8 cellular contexts compared by ENCODE assay signal in genomic region chr7:2680792-2681490, GRCh38. TPM values are rescaled to one million over a fixed set of nuclear protein-coding genes. Genes with fewer than 3 reads are reported as not detected.
DNase-seq lines count a peak whose midpoint lies in the region; ATAC-seq and TF ChIP-seq lines count a peak whose summit lies in the region.

No MANE protein-coding gene starts in this region.

- intact Hi-C loops in left ventricle myocardium inferior (cut with micrococcal nuclease), result loop anchor here (5.0 kb wide), 1 partner anchor 114 kb away; no protein-coding TSS in a partner anchor
- intact Hi-C loops in prostate gland (cut with DNase I), result loop anchor here (5.0 kb wide), 2 partner anchors 114 to 229 kb away; no protein-coding TSS in a partner anchor

- TF ChIP-seq POLR2A in prostate gland (IDR thresholded peaks at IDR 0.05), result no peak

- no peak overlapping the region for H3K4me3 ChIP-seq in left ventricle myocardium inferior
- no peak overlapping the region for H3K4me3 ChIP-seq in prostate gland

- H3K27me3 ChIP-seq in left ventricle myocardium inferior (ENCODE audit: low read depth) (peaks cover 56% of the 10 kb centered on the region), prostate gland (replicated peaks; ENCODE audit: insufficient read depth) (no peaks in the 10 kb centered on the region)

- WGBS in prostate gland, result 43% methylated on average over 27 of the region's 27 CpGs

- TF ChIP-seq CTCF in left ventricle myocardium inferior (IDR thresholded peaks at IDR 0.05; ENCODE audit: borderline replicate concordance) (peak; percentile 84), prostate gland (IDR thresholded peaks at IDR 0.05) (peak in 3 of 4 experiments; percentile 68 to 77 (median 70))

- no peaks in the 10 kb centered on the region for H3K36me3 ChIP-seq in left ventricle myocardium inferior
- no peaks in the 10 kb centered on the region for H3K36me3 ChIP-seq in prostate gland

- in situ Hi-C loops in SK-MEL-5 (cut with HindIII; ENCODE audit: low pct_unique_long_range_greater_than_20kb, low sequenced_read_pairs), result no loop called here

- peaks cover 4% of the 10 kb centered on the region for H3K4me1 ChIP-seq in left ventricle myocardium inferior
- no peaks in the 10 kb centered on the region for H3K4me1 ChIP-seq in prostate gland (replicated peaks)

- H3K27ac ChIP-seq in left ventricle myocardium inferior (replicated peaks), result no peak overlapping the region
- no peak overlapping the region for H3K27ac ChIP-seq in prostate gland

- peaks cover 3% of the 10 kb centered on the region for H3K9me3 ChIP-seq in left ventricle myocardium inferior (replicated peaks)
- H3K9me3 ChIP-seq in prostate gland, result no peaks in the 10 kb centered on the region

- peak; percentile 90 for DNase-seq in DMS153 treated with DMSO at 0.1 percent for 48 hours (lab: John Stamatoyannopoulos, UW; ENCODE audit: unreplicated experiment)
- DNase-seq in HuH-7 (ENCODE audit: low spot score), result peak; percentile 98
- peak; percentile 88 for DNase-seq in SK-MEL-5 (ENCODE audit: low read depth, low spot score)
- peak; percentile 53 for DNase-seq in amniotic epithelial cell (ENCODE audit: low read depth)
- peak; percentile 84 for DNase-seq in left ventricle myocardium inferior
- DNase-seq in prostate gland (ENCODE audit: low spot score), result peak; percentile 62
- DNase-seq in NCI-H128 (lab: John Stamatoyannopoulos, UW; ENCODE audit: unreplicated experiment), result no peak

- ATAC-seq in HG03196 (IDR thresholded peaks at IDR 0.05; ENCODE audit: unreplicated experiment), result no peak

RNA-seq across cellular contexts. Expression of gene AMZ1, which starts 7.1 kb away (rescaled TPM):
- total RNA-seq in SK-MEL-5 (2014; rRNA removed; shearing (Covaris generic)), result 0.53 and 1.8 TPM in 2 replicates
- 0.77 and 1.1 TPM in 2 replicates for polyA plus RNA-seq in SK-MEL-5 (2015; cell fraction: cytosol; rRNA removed)
- 3.8 and 4.5 TPM in 2 replicates for polyA plus RNA-seq in SK-MEL-5 (2015; cell fraction: nucleus; rRNA removed)
- 0.11 TPM for total RNA-seq in left ventricle myocardium inferior
- total RNA-seq in prostate gland, result under 1 TPM in 1 of 2 donors, not detected in 1; 0.62 TPM

RNA-seq across cellular contexts. Expression of gene TTYH3, which starts 49.2 kb away (rescaled TPM):
- 156 and 169 TPM in 2 replicates for total RNA-seq in SK-MEL-5 (2014; rRNA removed; shearing (Covaris generic))
- polyA plus RNA-seq in SK-MEL-5 (2015; cell fraction: cytosol; rRNA removed), result 1,380 and 1,624 TPM in 2 replicates
- 735 and 798 TPM in 2 replicates for polyA plus RNA-seq in SK-MEL-5 (2015; cell fraction: nucleus; rRNA removed)
- total RNA-seq in left ventricle myocardium inferior, result 10.9 TPM
- total RNA-seq in prostate gland, result 10 to 100 TPM; 30.1 to 76.2 TPM
